In genomic region chr5:83865579-83865978, GRCh38 we compare ENCODE assay signal across 28 cellular contexts.
"Had no signal": no experiment of that assay in that cellular context is flagged by ENCODE, and none has a peak within 500 bp of the region (broad histone marks: within the 10 kb centered on the region; RNA-seq: fewer than 3 reads in every experiment).

No MANE protein-coding gene starts in this region.

- H3K9me3 Mint-ChIP-seq: nephron; neural progenitor cell; stimulated activated naive B cell treated with anti-CD40 and anti-IgM and Interleukin-4, amounts not matched to agents 10 μg/mL and 1 μg/mL and 100 μg/mL, for 72 hours; stimulated activated naive CD8-positive, alpha-beta T cell treated with anti-CD3 and anti-CD28 coated beads, Interleukin-15, Interleukin-2, amounts not matched to agents 100 ng/mL and 50 ng/mL, for 24 hours had no signal

- DNase-seq: occipital lobe; ovary; posterior cingulate gyrus; psoas muscle; right cardiac atrium; right lobe of liver; sigmoid colon; small intestine; stimulated activated CD4-positive, alpha-beta T cell treated with anti-CD3 and anti-CD28 coated beads, Interleukin-15, amount 100 ng/mL, for 24 hours; stimulated activated CD4-positive, alpha-beta T cell treated with anti-CD3 and anti-CD28 coated beads, Interleukin-2, amount 100 ng/mL, for 24 hours; stimulated activated CD4-positive, alpha-beta T cell treated with anti-CD3 and anti-CD28 coated beads, Interleukin-2, amount 100 ng/mL, for 48 hours; stimulated activated CD4-positive, alpha-beta T cell treated with anti-CD3 and anti-CD28 coated beads, Interleukin-4, amount 100 ng/mL, for 24 hours; stimulated activated naive B cell treated with anti-CD40 and anti-IgM and Interleukin-4, amounts not matched to agents 10 μg/mL and 1 μg/mL and 100 μg/mL, for 72 hours; stimulated activated naive CD4-positive, alpha-beta T cell treated with Interleukin-2 at 50 U/mL for 16 hours; stomach; thyroid gland; trophoblast cell; upper lobe of left lung had no signal

- H3K4me3 ChIP-seq: neural progenitor cell, ovary, psoas muscle, right lobe of liver, sigmoid colon, stomach, thoracic aorta, thyroid gland, tibial nerve, upper lobe of left lung, vagina had no signal

- H3K27me3 Mint-ChIP-seq: progenitor cell of endocrine pancreas; stimulated activated naive CD8-positive, alpha-beta T cell treated with anti-CD3 and anti-CD28 coated beads, Interleukin-15, Interleukin-2, amounts not matched to agents 100 ng/mL and 50 ng/mL, for 24 hours had no signal

- H3K36me3 Mint-ChIP-seq: neural progenitor cell; stimulated activated effector memory CD8-positive, alpha-beta T cell treated with anti-CD3 and anti-CD28 coated beads, Interleukin-12 subunit alpha, Interleukin-12 subunit beta, amount 100 ng/mL, for 72 hours; stimulated activated naive B cell treated with anti-CD40 and anti-IgM and Interleukin-4, amounts not matched to agents 10 μg/mL and 1 μg/mL and 100 μg/mL, for 72 hours had no signal

- H3K27ac ChIP-seq: neural progenitor cell, ovary, parathyroid adenoma, psoas muscle, right lobe of liver, sigmoid colon, stomach, thoracic aorta, thyroid gland, tibial nerve, upper lobe of left lung, vagina had no signal

- H3K4me1 Mint-ChIP-seq: nephron; neural progenitor cell; stimulated activated effector memory CD8-positive, alpha-beta T cell treated with anti-CD3 and anti-CD28 coated beads, Interleukin-12 subunit alpha, Interleukin-12 subunit beta, amount 100 ng/mL, for 72 hours; stimulated activated naive B cell treated with anti-CD40 and anti-IgM and Interleukin-4, amounts not matched to agents 10 μg/mL and 1 μg/mL and 100 μg/mL, for 72 hours had no signal

- ATAC-seq: psoas muscle; right cardiac atrium; right lobe of liver; stimulated activated effector memory CD8-positive, alpha-beta T cell treated with anti-CD3 and anti-CD28 coated beads, Interleukin-12 subunit alpha, Interleukin-12 subunit beta, amount 100 ng/mL, for 72 hours; stimulated activated naive B cell treated with anti-CD40 and anti-IgM and Interleukin-4, amounts not matched to agents 10 μg/mL and 1 μg/mL and 100 μg/mL, for 72 hours had no signal

- H3K27ac Mint-ChIP-seq: nephron; neural progenitor cell; progenitor cell of endocrine pancreas; stimulated activated effector memory CD8-positive, alpha-beta T cell treated with anti-CD3 and anti-CD28 coated beads, Interleukin-12 subunit alpha, Interleukin-12 subunit beta, amount 100 ng/mL, for 72 hours; stimulated activated naive B cell treated with anti-CD40 and anti-IgM and Interleukin-4, amounts not matched to agents 10 μg/mL and 1 μg/mL and 100 μg/mL, for 72 hours; stimulated activated naive CD8-positive, alpha-beta T cell treated with anti-CD3 and anti-CD28 coated beads, Interleukin-15, Interleukin-2, amounts not matched to agents 100 ng/mL and 50 ng/mL, for 24 hours had no signal

- FAIRE-seq: small intestine, urothelium cell line had no signal

- H3K4me3 Mint-ChIP-seq: nephron; neural progenitor cell; stimulated activated effector memory CD8-positive, alpha-beta T cell treated with anti-CD3 and anti-CD28 coated beads, Interleukin-12 subunit alpha, Interleukin-12 subunit beta, amount 100 ng/mL, for 72 hours; stimulated activated naive B cell treated with anti-CD40 and anti-IgM and Interleukin-4, amounts not matched to agents 10 μg/mL and 1 μg/mL and 100 μg/mL, for 72 hours; stimulated activated naive CD8-positive, alpha-beta T cell treated with anti-CD3 and anti-CD28 coated beads, Interleukin-15, Interleukin-2, amounts not matched to agents 100 ng/mL and 50 ng/mL, for 24 hours had no signal
